Comparison of ENCODE assay signal across 12 cellular contexts in the genomic region with DNA sequence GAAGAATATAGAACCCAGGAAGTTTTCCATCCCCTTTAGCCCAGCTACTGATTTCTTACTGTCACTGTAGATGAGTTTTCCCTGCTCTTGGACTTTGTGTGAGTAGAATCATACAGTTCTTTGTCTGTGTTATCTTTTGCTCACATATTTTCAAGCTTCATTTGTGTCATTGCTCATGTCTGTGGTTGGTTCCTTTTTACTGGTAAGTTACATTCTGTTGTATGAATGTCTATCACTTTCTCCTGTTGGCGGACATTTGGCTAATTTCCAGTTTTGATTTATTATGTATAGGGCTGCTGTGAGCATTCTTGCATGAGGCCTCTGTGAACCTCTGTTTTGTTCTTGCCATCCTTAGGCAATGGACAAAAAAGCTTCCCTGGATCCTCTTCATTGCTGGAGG. TPM values are rescaled to one million over a fixed set of nuclear protein-coding genes. Genes with fewer than 3 reads are reported as not detected.
DNase-seq lines count a peak whose midpoint lies in the region; ATAC-seq and TF ChIP-seq lines count a peak whose summit lies in the region.
"Had no signal": no experiment of that assay in that cellular context is flagged by ENCODE, and none has a peak within 500 bp of the region (broad histone marks: within the 10 kb centered on the region; RNA-seq: fewer than 3 reads in every experiment).

No MANE protein-coding gene starts in this region.

- H3K27ac ChIP-seq in endodermal cell (ENCODE audit: low read depth, low read length): no peak overlapping the region
- H3K27ac ChIP-seq: heart right ventricle had no signal

- peaks cover 61% of the 10 kb centered on the region for H3K36me3 ChIP-seq in endodermal cell (ENCODE audit: control insufficient read depth, insufficient read depth, low read length)

- H3K27me3 Mint-ChIP-seq in endodermal cell (ENCODE audit: insufficient read depth): no peaks in the 10 kb centered on the region

- H3K9ac ChIP-seq in endodermal cell (ENCODE audit: extremely low read depth, low read length, poor library complexity, severe bottlenecking): peak overlapping the region; percentile 6

- ATAC-seq in GM21390 (IDR thresholded peaks at IDR 0.05; ENCODE audit: unreplicated experiment) (peak; percentile 45), HG03520 (IDR thresholded peaks at IDR 0.05; ENCODE audit: unreplicated experiment) (peak; percentile 14), left cardiac atrium (no peak)
- ATAC-seq: heart right ventricle had no signal

- H3K4me3 ChIP-seq in endodermal cell (ENCODE audit: low read length): no peak overlapping the region
- H3K4me3 ChIP-seq: heart right ventricle had no signal

- H3K9me3 Mint-ChIP-seq in endodermal cell: no peaks in the 10 kb centered on the region

- H3K36me3 Mint-ChIP-seq in endodermal cell (ENCODE audit: low read depth): peaks cover 47% of the 10 kb centered on the region

- no peaks in the 10 kb centered on the region for H3K9me3 ChIP-seq in endodermal cell (ENCODE audit: control insufficient read depth, low read length)
- H3K9me3 ChIP-seq: heart right ventricle had no signal

- no peaks in the 10 kb centered on the region for H3K4me1 ChIP-seq in endodermal cell (ENCODE audit: control insufficient read depth, insufficient read depth, low read length)

- DNase-seq in ELR (ENCODE audit: low read depth) (peak; percentile 22), endodermal cell (no peak), NCI-H446 (lab: John Stamatoyannopoulos, UW) (no peak), left cardiac atrium (no peak), DMS53 treated with DMSO at 0.1 percent for 48 hours (lab: John Stamatoyannopoulos, UW; ENCODE audit: unreplicated experiment) (no peak), HPDE6-E6E7 (ENCODE audit: extremely low spot score) (no peak)
- DNase-seq: activated naive CD4-positive, alpha-beta T cell treated with Interleukin-2 at 50 U/mL for 16 hours; heart right ventricle; retina had no signal

- H3K27ac Mint-ChIP-seq in endodermal cell: peak overlapping the region; percentile 8

- WGBS in endodermal cell (ENCODE audit: insufficient coverage in 1 of 2, insufficient read length in 1 of 2), 2 experiments: 100% methylated on average over 1 of the region's 1 CpG; no CpG with 5 or more reads in 1 of the 2 experiments

- H3K27me3 ChIP-seq in endodermal cell (ENCODE audit: control insufficient read depth, insufficient read depth, low read length, poor library complexity, severe bottlenecking): no peaks in the 10 kb centered on the region
- H3K27me3 ChIP-seq: heart right ventricle had no signal

- no peak for TF ChIP-seq CTCF in endodermal cell (conservative IDR thresholded peaks at IDR 0.05)

- intact Hi-C loops in left cardiac atrium (cut with DNase I): no loop called here

- H3K4me1 Mint-ChIP-seq in endodermal cell: peaks cover 21% of the 10 kb centered on the region

- H3K4me3 Mint-ChIP-seq in endodermal cell: no peak overlapping the region

RNA-seq across cellular contexts. Expression of a gene that starts 5.3 kb away (rescaled TPM):
- total RNA-seq in endodermal cell: 100 to 1,000 TPM; 119 to 123 TPM
- 117 TPM for polyA plus RNA-seq in endodermal cell (2013, experiment 1 of 2)
- 109 TPM for polyA plus RNA-seq in endodermal cell (2013, experiment 2 of 2)
- 10 to 100 TPM; 53.5 to 67.1 TPM for total RNA-seq in left cardiac atrium

RNA-seq across cellular contexts. Expression of a gene that starts 30.8 kb away (rescaled TPM):
- 1 to 10 TPM; 1.5 to 1.9 TPM for total RNA-seq in endodermal cell
- polyA plus RNA-seq in endodermal cell (2013, experiment 1 of 2): 1.3 TPM
- polyA plus RNA-seq in endodermal cell (2013, experiment 2 of 2): 0.70 TPM
- 1 to 10 TPM; 2.1 to 2.3 TPM for total RNA-seq in left cardiac atrium
- total RNA-seq: HT1080 had no signal

Comparison
In these comparisons a context has a peak if more than half of its experiments do, and no peak if none do; other contexts are left out.
1. ATAC-seq: peak in GM21390 (single experiment) and HG03520 (single experiment); none in left cardiac atrium (0 of 2).